In the genomic region with DNA sequence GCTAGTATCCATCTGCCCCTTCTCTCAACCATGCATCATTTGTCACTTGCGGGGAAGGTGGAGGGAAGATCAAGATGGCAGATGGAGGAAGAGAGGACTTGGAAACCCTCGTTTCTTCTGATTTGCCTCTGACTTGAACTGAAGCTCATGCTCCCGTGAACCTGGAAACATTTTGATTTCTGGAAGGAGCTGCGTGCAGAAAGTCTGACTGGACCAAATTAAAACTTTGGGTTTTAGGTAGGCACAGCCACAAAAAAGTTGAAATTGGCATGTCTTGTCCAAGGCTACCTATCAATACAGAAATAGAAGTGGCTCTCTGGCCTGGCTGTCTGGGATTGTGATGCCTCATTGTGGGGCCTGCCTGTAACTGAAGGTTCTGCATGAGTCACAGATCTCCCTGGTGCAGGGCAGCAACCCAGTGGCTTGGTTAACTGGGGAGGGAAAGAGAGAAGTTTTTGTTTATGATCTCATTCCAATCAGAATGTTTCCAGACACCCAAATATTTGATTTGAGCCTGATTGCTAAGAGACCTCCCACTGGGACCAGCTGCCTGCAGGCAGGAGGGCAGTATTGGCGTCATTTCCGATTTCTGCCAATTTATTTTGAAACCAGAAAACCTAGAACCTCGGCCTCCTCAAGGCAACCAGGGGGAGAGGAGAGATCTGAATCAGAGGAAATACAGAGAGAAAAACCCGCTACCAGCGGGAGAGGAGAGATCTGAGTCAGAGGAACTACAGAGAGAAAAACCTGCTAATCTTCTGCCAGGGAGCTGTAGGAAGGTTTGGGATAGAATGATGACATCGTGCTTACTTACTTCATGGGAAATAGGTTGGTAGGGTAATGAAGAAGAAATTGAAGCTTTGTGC, we compare ENCODE assay signal across 14 cellular contexts.
DNase-seq lines count a peak whose midpoint lies in the region; ATAC-seq and TF ChIP-seq lines count a peak whose summit lies in the region.
"Had no signal": no experiment of that assay in that cellular context is flagged by ENCODE, and none has a peak within 500 bp of the region (broad histone marks: within the 10 kb centered on the region; RNA-seq: fewer than 3 reads in every experiment).

No MANE protein-coding gene starts in this region.

- no peak overlapping the region for H3K4me3 ChIP-seq in choroid plexus epithelial cell (ENCODE audit: low read depth, low read length)
- H3K4me3 ChIP-seq: gastroesophageal sphincter, thoracic aorta had no signal

- no peak for ATAC-seq in HG02973 (IDR thresholded peaks at IDR 0.05; ENCODE audit: unreplicated experiment)
- ATAC-seq: activated naive CD8-positive, alpha-beta T cell treated with anti-CD3 and anti-CD28 coated beads, Interleukin-2, amount 50 U/mL, for 24 hours; gastroesophageal sphincter; HCT116; natural killer cell had no signal

- no peak for TF ChIP-seq CTCF in choroid plexus epithelial cell (conservative IDR thresholded peaks at IDR 0.05; ENCODE audit: low read depth, low read length)

- DNase-seq in H4 (ENCODE audit: low spot score) (peak; percentile 92), OCI-M1 (lab: John Stamatoyannopoulos, UW) (peak; percentile 50), choroid plexus epithelial cell (ENCODE audit: low read depth) (peak; percentile 1), stromal cell of bone marrow (ENCODE audit: low read depth) (peak; percentile 85), hippocampal formation (lab: John Stamatoyannopoulos, UW) (no peak), ecto neural progenitor cell (ENCODE audit: low spot score) (no peak)
- DNase-seq: activated naive CD8-positive, alpha-beta T cell treated with anti-CD3 and anti-CD28 coated beads, Interleukin-2, amount 50 U/mL, for 24 hours; islet precursor cell; natural killer cell; NCI-H2081 treated with DMSO at 0.1 percent for 48 hours had no signal

Comparison
In these comparisons a context has a peak if more than half of its experiments do, and no peak if none do; other contexts are left out.
1. DNase-seq: peak in H4 (single experiment), OCI-M1 (single experiment), choroid plexus epithelial cell (single experiment) and stromal cell of bone marrow (single experiment); none in hippocampal formation (0 of 2) and ecto neural progenitor cell (single experiment).